In genomic region chr10:32189400-32190084, GRCh38 we compare ENCODE assay signal across 10 cellular contexts.
DNase-seq lines count a peak whose midpoint lies in the region; TF ChIP-seq lines count a peak whose summit lies in the region.
"Had no signal": no experiment of that assay in that cellular context is flagged by ENCODE, and none has a peak within 500 bp of the region (broad histone marks: within the 10 kb centered on the region; RNA-seq: fewer than 3 reads in every experiment).

No MANE protein-coding gene starts in this region.

- TF ChIP-seq CTCF in OCI-LY1 (IDR thresholded peaks at IDR 0.05; ENCODE audit: low read length) (no peak), fibroblast of the aortic adventitia (IDR thresholded peaks at IDR 0.05; ENCODE audit: insufficient read depth, low read length) (peak; percentile 43), esophagus squamous epithelium (IDR thresholded peaks at IDR 0.05) (peak in 2 of 6 experiments; percentile 22 to 24)

- no peaks in the 10 kb centered on the region for H3F3A ChIP-seq in OCI-LY1 (ENCODE audit: insufficient read depth, low read length)

- H3K4me1 Mint-ChIP-seq in CD4-positive, alpha-beta memory T cell: peaks cover 0 to 6% (median 3%) of the 10 kb centered on the region in 4 donors

- WGBS in esophagus squamous epithelium, 2 donors: 86 to 96% methylated on average over 4 to 5 of the region's 5 CpGs

- no peak overlapping the region for H3K27ac ChIP-seq in OCI-LY1 (ENCODE audit: low read depth, low read length, poor library complexity, severe bottlenecking)
- H3K27ac ChIP-seq in CD4-positive, alpha-beta memory T cell (ENCODE audit: low read depth, low read length): no peak overlapping the region
- no peak overlapping the region for H3K27ac ChIP-seq in esophagus squamous epithelium

- no peak overlapping the region for H3K9ac ChIP-seq in OCI-LY1 (ENCODE audit: low read length)

- no peaks in the 10 kb centered on the region for H3K27me3 ChIP-seq in OCI-LY1 (ENCODE audit: insufficient read depth, low read length)
- H3K27me3 ChIP-seq in CD4-positive, alpha-beta memory T cell (ENCODE audit: insufficient read depth, low read length): no peaks in the 10 kb centered on the region
- no peaks in the 10 kb centered on the region for H3K27me3 ChIP-seq in esophagus squamous epithelium

- POLR2A ChIA-PET in CD4-positive, alpha-beta memory T cell (lab: Charles Lee; ENCODE audit: partially characterized antibody): interaction anchor here (0.6 kb wide), 1 partner anchor 1584 kb away, joined by 3 read pairs; no protein-coding TSS in a partner anchor

- H2AFZ ChIP-seq in OCI-LY1 (ENCODE audit: low read length): peak overlapping the region; percentile 89

- H3K27ac Mint-ChIP-seq in CD4-positive, alpha-beta memory T cell: no peak overlapping the region
- H3K27ac Mint-ChIP-seq: activated CD4-positive, alpha-beta memory T cell treated with anti-CD3 and anti-CD28 coated beads, Interleukin-2, amount 10 ng/mL, durations not matched to agents 7 days and 5 days had no signal

- no peak overlapping the region for H3K4me2 ChIP-seq in OCI-LY1 (ENCODE audit: low read length)

- CTCF ChIA-PET in CD4-positive, alpha-beta memory T cell (lab: Charles Lee; ENCODE audit: partially characterized antibody): interaction anchor here (0.7 to 4.4 kb wide), 13 partner anchors 10 to 820 kb away, joined by 3 to 13 read pairs (median 4); no protein-coding TSS in a partner anchor

- no peaks in the 10 kb centered on the region; the same call in 1 of the 2 replicates for H3K9me3 ChIP-seq in OCI-LY1 (ENCODE audit: low read length)
- H3K9me3 ChIP-seq in CD4-positive, alpha-beta memory T cell (ENCODE audit: control insufficient read depth in 1 of 2, low read length in 2 of 2): no peaks in the 10 kb centered on the region
- H3K9me3 ChIP-seq in esophagus squamous epithelium: no peaks in the 10 kb centered on the region

- H3K36me3 ChIP-seq in OCI-LY1 (ENCODE audit: insufficient read depth, low read length) (no peaks in the 10 kb centered on the region), esophagus squamous epithelium (no peaks in the 10 kb centered on the region)
- H3K36me3 ChIP-seq in CD4-positive, alpha-beta memory T cell (ENCODE audit: insufficient read depth, low read length): no peaks in the 10 kb centered on the region

- H3K36me3 Mint-ChIP-seq in CD4-positive, alpha-beta memory T cell: no peaks in the 10 kb centered on the region

- TF ChIP-seq POLR2A in esophagus squamous epithelium (IDR thresholded peaks at IDR 0.05): no peak

- intact Hi-C loops in CD4-positive, alpha-beta memory T cell (cut with micrococcal nuclease): loop anchor here (2.0 to 10.0 kb wide), 4 partner anchors 68 to 819 kb away; partner anchors contain the start of gene KIF5B
- intact Hi-C loops in esophagus squamous epithelium (cut with DNase I): loop anchor here (10.0 kb wide), 1 partner anchor 175 kb away; no protein-coding TSS in a partner anchor

- DNase-seq in NCI-H1694 treated with DMSO at 0.1 percent for 48 hours (lab: John Stamatoyannopoulos, UW): peak; percentile 20
- DNase-seq in NCI-H1694 (lab: John Stamatoyannopoulos, UW): no peak
- DNase-seq in fibroblast of the aortic adventitia (ENCODE audit: low read depth): peak; percentile 26
- DNase-seq in retina: peak; percentile 4
- DNase-seq in CD4-positive, alpha-beta memory T cell: no peak
- no peak for DNase-seq in esophagus squamous epithelium (lab: John Stamatoyannopoulos, UW)
- no peak for DNase-seq in COLO668 (lab: John Stamatoyannopoulos, UW; ENCODE audit: unreplicated experiment)
- DNase-seq: activated CD4-positive, alpha-beta memory T cell treated with anti-CD3 and anti-CD28 coated beads, Interleukin-2, amount 10 ng/mL, durations not matched to agents 7 days and 5 days; NCI-H510A had no signal

- no peaks in the 10 kb centered on the region for H4K20me1 ChIP-seq in OCI-LY1 (ENCODE audit: insufficient read depth, low read length)

- H3K9me3 Mint-ChIP-seq in CD4-positive, alpha-beta memory T cell: no peaks in the 10 kb centered on the region
- H3K9me3 Mint-ChIP-seq: activated CD4-positive, alpha-beta memory T cell treated with anti-CD3 and anti-CD28 coated beads, Interleukin-2, amount 10 ng/mL, durations not matched to agents 7 days and 5 days had no signal

- H3K4me3 ChIP-seq in OCI-LY1 (ENCODE audit: low read depth, low read length, poor library complexity, severe bottlenecking) (no peak overlapping the region), fibroblast of the aortic adventitia (ENCODE audit: low read depth, low read length) (no peak overlapping the region), esophagus squamous epithelium (no peak overlapping the region)
- H3K4me3 ChIP-seq in CD4-positive, alpha-beta memory T cell (ENCODE audit: low read length in 2 of 2): no peak overlapping the region

- no peaks in the 10 kb centered on the region for H3K27me3 Mint-ChIP-seq in CD4-positive, alpha-beta memory T cell

- H3K79me2 ChIP-seq in OCI-LY1 (ENCODE audit: insufficient read depth, low read length): no peaks in the 10 kb centered on the region

- no peaks in the 10 kb centered on the region for H3K9me2 ChIP-seq in OCI-LY1 (ENCODE audit: low read depth, low read length)

- H3K4me1 ChIP-seq in OCI-LY1 (ENCODE audit: insufficient read depth, low read length, severe bottlenecking): peaks cover 9% of the 10 kb centered on the region
- H3K4me1 ChIP-seq in CD4-positive, alpha-beta memory T cell (ENCODE audit: insufficient read depth, low read length): no peaks in the 10 kb centered on the region
- H3K4me1 ChIP-seq in esophagus squamous epithelium: peaks cover 0 to 5% (median 0%) of the 10 kb centered on the region in 3 donors

- H3K4me3 Mint-ChIP-seq in CD4-positive, alpha-beta memory T cell: no peak overlapping the region
- H3K4me3 Mint-ChIP-seq: activated CD4-positive, alpha-beta memory T cell treated with anti-CD3 and anti-CD28 coated beads, Interleukin-2, amount 10 ng/mL, durations not matched to agents 7 days and 5 days had no signal

Comparison
In these comparisons a context has a peak if more than half of its experiments do, and no peak if none do; other contexts are left out.
1. DNase-seq: peak in NCI-H1694 treated with DMSO at 0.1 percent for 48 hours (single experiment), fibroblast of the aortic adventitia (single experiment) and retina (single experiment); none in NCI-H1694 (single experiment), CD4-positive, alpha-beta memory T cell (0 of 5), esophagus squamous epithelium (single experiment) and COLO668 (single experiment).